In the genomic region with DNA sequence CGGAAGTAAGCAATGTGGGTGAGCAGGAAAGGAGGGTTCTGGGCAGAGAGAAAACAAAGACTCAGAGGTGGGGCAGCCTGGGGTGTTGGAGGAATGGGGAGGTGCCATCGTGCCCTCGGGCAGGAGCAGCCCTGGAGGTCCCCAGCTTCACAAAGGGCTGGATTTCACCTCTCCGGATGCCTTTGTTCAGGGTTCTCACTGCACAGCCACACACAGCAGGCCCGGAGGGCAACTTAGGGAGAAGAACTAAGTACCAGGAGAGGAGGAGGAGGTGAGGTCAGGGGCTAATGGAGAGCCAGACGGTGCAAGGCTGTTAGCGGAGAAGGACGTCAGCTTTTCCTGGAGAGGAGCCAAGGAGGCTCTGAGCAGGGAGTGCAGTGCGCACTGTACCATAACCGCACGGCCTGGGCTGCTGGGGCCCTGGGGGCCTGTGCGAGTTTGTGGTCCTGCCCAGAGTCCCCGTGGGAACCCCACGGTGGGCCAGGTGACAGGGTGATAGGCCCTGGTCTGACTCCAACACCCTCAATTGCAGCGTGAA, we compare ENCODE assay signal across 1 cellular context.
A peak's percentile ranks its signal among the peaks of the same experiment; 100 is the strongest.
TF ChIP-seq lines count a peak whose summit lies in the region.

No MANE protein-coding gene starts in this region.

TF ChIP-seq in HEK293, 187 proteins besides CTCF, POLR2A, EP300 and RAD21 (continued from another document and continues in another):
- peak; percentile 6; the same call in 1 of the 2 replicates for TF ChIP-seq ZBTB6 (tag by site-specific recombination; IDR thresholded peaks at IDR 0.05)
- TF ChIP-seq WT1 (tag by site-specific recombination; IDR thresholded peaks at IDR 0.05), result peak; percentile 95
- TF ChIP-seq SCRT1 (tag by site-specific recombination; IDR thresholded peaks at IDR 0.05; ENCODE audit: borderline replicate concordance), result no peak
- TF ChIP-seq ZNF221 (tag by site-specific recombination; IDR thresholded peaks at IDR 0.05; ENCODE audit: borderline replicate concordance), result no peak
- TF ChIP-seq ZNF76 (tag by site-specific recombination; IDR thresholded peaks at IDR 0.05; ENCODE audit: borderline replicate concordance, low read depth), result peak; percentile 61
- TF ChIP-seq ZNF692 (tag by site-specific recombination; IDR thresholded peaks at IDR 0.05), result peak; percentile 69; the same call in 1 of the 2 replicates
- TF ChIP-seq, protein P1, sequence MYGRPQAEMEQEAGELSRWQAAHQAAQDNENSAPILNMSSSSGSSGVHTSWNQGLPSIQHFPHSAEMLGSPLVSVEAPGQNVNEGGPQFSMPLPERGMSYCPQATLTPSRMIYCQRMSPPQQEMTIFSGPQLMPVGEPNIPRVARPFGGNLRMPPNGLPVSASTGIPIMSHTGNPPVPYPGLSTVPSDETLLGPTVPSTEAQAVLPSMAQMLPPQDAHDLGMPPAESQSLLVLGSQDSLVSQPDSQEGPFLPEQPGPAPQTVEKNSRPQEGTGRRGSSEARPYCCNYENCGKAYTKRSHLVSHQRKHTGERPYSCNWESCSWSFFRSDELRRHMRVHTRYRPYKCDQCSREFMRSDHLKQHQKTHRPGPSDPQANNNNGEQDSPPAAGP (tag by site-specific recombination; IDR thresholded peaks at IDR 0.05), result peak; percentile 93
- peak; percentile 96 for TF ChIP-seq SP7 (tag by site-specific recombination; IDR thresholded peaks at IDR 0.05)
- TF ChIP-seq, protein P2, sequence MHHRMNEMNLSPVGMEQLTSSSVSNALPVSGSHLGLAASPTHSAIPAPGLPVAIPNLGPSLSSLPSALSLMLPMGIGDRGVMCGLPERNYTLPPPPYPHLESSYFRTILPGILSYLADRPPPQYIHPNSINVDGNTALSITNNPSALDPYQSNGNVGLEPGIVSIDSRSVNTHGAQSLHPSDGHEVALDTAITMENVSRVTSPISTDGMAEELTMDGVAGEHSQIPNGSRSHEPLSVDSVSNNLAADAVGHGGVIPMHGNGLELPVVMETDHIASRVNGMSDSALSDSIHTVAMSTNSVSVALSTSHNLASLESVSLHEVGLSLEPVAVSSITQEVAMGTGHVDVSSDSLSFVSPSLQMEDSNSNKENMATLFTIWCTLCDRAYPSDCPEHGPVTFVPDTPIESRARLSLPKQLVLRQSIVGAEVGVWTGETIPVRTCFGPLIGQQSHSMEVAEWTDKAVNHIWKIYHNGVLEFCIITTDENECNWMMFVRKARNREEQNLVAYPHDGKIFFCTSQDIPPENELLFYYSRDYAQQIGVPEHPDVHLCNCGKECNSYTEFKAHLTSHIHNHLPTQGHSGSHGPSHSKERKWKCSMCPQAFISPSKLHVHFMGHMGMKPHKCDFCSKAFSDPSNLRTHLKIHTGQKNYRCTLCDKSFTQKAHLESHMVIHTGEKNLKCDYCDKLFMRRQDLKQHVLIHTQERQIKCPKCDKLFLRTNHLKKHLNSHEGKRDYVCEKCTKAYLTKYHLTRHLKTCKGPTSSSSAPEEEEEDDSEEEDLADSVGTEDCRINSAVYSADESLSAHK (tag by site-specific recombination; IDR thresholded peaks at IDR 0.05), result peak; percentile 68; the same call in 1 of the 2 replicates
- no peak for TF ChIP-seq ZNF704 (tag by site-specific recombination; IDR thresholded peaks at IDR 0.05)
- peak; percentile 37; the same call in 1 of the 2 replicates for TF ChIP-seq ZNF335 (tag by site-specific recombination; conservative IDR thresholded peaks at IDR 0.05)
- no peak for TF ChIP-seq ZNF146 (tag by site-specific recombination; IDR thresholded peaks at IDR 0.05)
- peak; percentile 57 for TF ChIP-seq ZXDB (tag by site-specific recombination; IDR thresholded peaks at IDR 0.05)
- TF ChIP-seq ZNF175 (tag by site-specific recombination; IDR thresholded peaks at IDR 0.05), result no peak
- TF ChIP-seq ZNF707 (tag by site-specific recombination; IDR thresholded peaks at IDR 0.05), result 0 out of 2 replicates have a peak, but pooled peaks have one; percentile 52
- TF ChIP-seq, protein P3, sequence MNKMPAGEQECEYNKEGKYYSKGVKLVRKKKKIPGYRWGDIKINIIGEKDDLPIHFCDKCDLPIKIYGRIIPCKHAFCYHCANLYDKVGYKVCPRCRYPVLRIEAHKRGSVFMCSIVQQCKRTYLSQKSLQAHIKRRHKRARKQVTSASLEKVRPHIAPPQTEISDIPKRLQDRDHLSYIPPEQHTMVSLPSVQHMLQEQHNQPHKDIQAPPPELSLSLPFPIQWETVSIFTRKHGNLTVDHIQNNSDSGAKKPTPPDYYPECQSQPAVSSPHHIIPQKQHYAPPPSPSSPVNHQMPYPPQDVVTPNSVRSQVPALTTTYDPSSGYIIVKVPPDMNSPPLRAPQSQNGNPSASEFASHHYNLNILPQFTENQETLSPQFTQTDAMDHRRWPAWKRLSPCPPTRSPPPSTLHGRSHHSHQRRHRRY (tag by site-specific recombination; IDR thresholded peaks at IDR 0.05), result no peak
- peak; percentile 76 for TF ChIP-seq ZNF18 (tag by site-specific recombination; IDR thresholded peaks at IDR 0.05)
- TF ChIP-seq REPIN1 (tag by site-specific recombination; IDR thresholded peaks at IDR 0.05; ENCODE audit: low read depth), result peak; percentile 61; the same call in 1 of the 2 replicates
- TF ChIP-seq, protein P4, sequence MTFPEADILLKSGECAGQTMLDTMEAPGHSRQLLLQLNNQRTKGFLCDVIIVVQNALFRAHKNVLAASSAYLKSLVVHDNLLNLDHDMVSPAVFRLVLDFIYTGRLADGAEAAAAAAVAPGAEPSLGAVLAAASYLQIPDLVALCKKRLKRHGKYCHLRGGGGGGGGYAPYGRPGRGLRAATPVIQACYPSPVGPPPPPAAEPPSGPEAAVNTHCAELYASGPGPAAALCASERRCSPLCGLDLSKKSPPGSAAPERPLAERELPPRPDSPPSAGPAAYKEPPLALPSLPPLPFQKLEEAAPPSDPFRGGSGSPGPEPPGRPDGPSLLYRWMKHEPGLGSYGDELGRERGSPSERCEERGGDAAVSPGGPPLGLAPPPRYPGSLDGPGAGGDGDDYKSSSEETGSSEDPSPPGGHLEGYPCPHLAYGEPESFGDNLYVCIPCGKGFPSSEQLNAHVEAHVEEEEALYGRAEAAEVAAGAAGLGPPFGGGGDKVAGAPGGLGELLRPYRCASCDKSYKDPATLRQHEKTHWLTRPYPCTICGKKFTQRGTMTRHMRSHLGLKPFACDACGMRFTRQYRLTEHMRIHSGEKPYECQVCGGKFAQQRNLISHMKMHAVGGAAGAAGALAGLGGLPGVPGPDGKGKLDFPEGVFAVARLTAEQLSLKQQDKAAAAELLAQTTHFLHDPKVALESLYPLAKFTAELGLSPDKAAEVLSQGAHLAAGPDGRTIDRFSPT (tag by site-specific recombination; IDR thresholded peaks at IDR 0.05), result peak; percentile 96
- TF ChIP-seq ZNF341 (tag by site-specific recombination; IDR thresholded peaks at IDR 0.05; ENCODE audit: low read depth), result peak; percentile 87
- TF ChIP-seq ZNF423 (tag by site-specific recombination; IDR thresholded peaks at IDR 0.05), result peak; percentile 74
- peak; percentile 74 for TF ChIP-seq OSR2 (tag by site-specific recombination; IDR thresholded peaks at IDR 0.05)
- TF ChIP-seq ZNF26 (tag by site-specific recombination; IDR thresholded peaks at IDR 0.05), result no peak
- no peak for TF ChIP-seq ZNF473 (tag by site-specific recombination; IDR thresholded peaks at IDR 0.05)
- TF ChIP-seq PBX3 (CRISPR knock-in tag; IDR thresholded peaks at IDR 0.05), result no peak
- TF ChIP-seq, protein P5, sequence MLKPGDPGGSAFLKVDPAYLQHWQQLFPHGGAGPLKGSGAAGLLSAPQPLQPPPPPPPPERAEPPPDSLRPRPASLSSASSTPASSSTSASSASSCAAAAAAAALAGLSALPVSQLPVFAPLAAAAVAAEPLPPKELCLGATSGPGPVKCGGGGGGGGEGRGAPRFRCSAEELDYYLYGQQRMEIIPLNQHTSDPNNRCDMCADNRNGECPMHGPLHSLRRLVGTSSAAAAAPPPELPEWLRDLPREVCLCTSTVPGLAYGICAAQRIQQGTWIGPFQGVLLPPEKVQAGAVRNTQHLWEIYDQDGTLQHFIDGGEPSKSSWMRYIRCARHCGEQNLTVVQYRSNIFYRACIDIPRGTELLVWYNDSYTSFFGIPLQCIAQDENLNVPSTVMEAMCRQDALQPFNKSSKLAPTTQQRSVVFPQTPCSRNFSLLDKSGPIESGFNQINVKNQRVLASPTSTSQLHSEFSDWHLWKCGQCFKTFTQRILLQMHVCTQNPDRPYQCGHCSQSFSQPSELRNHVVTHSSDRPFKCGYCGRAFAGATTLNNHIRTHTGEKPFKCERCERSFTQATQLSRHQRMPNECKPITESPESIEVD (tag by site-specific recombination; IDR thresholded peaks at IDR 0.05), result peak; percentile 34; the same call in 1 of the 2 replicates
- TF ChIP-seq ZNF501 (tag by site-specific recombination; IDR thresholded peaks at IDR 0.05), result peak; percentile 47; the same call in 1 of the 2 replicates
- peak; percentile 79; the same call in 1 of the 2 replicates for TF ChIP-seq ZNF324 (tag by site-specific recombination; IDR thresholded peaks at IDR 0.05)
- TF ChIP-seq, protein P6, sequence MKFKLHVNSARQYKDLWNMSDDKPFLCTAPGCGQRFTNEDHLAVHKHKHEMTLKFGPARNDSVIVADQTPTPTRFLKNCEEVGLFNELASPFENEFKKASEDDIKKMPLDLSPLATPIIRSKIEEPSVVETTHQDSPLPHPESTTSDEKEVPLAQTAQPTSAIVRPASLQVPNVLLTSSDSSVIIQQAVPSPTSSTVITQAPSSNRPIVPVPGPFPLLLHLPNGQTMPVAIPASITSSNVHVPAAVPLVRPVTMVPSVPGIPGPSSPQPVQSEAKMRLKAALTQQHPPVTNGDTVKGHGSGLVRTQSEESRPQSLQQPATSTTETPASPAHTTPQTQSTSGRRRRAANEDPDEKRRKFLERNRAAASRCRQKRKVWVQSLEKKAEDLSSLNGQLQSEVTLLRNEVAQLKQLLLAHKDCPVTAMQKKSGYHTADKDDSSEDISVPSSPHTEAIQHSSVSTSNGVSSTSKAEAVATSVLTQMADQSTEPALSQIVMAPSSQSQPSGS (tag by site-specific recombination; IDR thresholded peaks at IDR 0.05; ENCODE audit: low read depth), result peak; percentile 79
- TF ChIP-seq ZNF776 (tag by site-specific recombination; IDR thresholded peaks at IDR 0.05; ENCODE audit: borderline replicate concordance), result no peak
